ENCODE assay signal across 1 cellular context in genomic region chr20:63216041-63216848, GRCh38.
TF ChIP-seq lines count a peak whose summit lies in the region.

Gene YTHDF1, minus strand, starts transcription at chr20:63216131. Its CDS starts 239 bp downstream, at chr20:63215892.

TF ChIP-seq in HepG2, 621 proteins besides CTCF, POLR2A, EP300 and RAD21 (continued from another document and continues in another):
- TF ChIP-seq ZNF558 (CRISPR knock-in tag; IDR thresholded peaks at IDR 0.05; ENCODE audit: borderline replicate concordance): peak; percentile 50; the same call in 1 of the 2 replicates
- TF ChIP-seq ZNF460 (CRISPR knock-in tag; IDR thresholded peaks at IDR 0.05; ENCODE audit: borderline replicate concordance): no peak
- TF ChIP-seq MXD4 (CRISPR knock-in tag; IDR thresholded peaks at IDR 0.05): peak; percentile 95
- TF ChIP-seq GATAD2A (CRISPR knock-in tag; IDR thresholded peaks at IDR 0.05): peak; percentile 35; the same call in 1 of the 2 replicates
- no peak for TF ChIP-seq ZNF33A (CRISPR knock-in tag; IDR thresholded peaks at IDR 0.05; ENCODE audit: borderline replicate concordance)
- no peak for TF ChIP-seq HNRNPH1 (optimal IDR thresholded peaks at IDR 0.05; ENCODE audit: low read depth, low read length)
- peak; percentile 31; the same call in 1 of the 2 replicates for TF ChIP-seq MLLT10 (CRISPR knock-in tag; IDR thresholded peaks at IDR 0.05)
- TF ChIP-seq MZF1 (CRISPR knock-in tag; IDR thresholded peaks at IDR 0.05; ENCODE audit: borderline replicate concordance): no peak
- TF ChIP-seq SKIL (CRISPR knock-in tag; IDR thresholded peaks at IDR 0.05; ENCODE audit: borderline replicate concordance): peak; percentile 71; the same call in 1 of the 2 replicates
- TF ChIP-seq BCL3 (CRISPR knock-in tag; IDR thresholded peaks at IDR 0.05): peak; percentile 97
- peak; percentile 53 for TF ChIP-seq TEAD3 (CRISPR knock-in tag; optimal IDR thresholded peaks at IDR 0.05; ENCODE audit: borderline replicate concordance)
- TF ChIP-seq TOPORS (CRISPR knock-in tag; IDR thresholded peaks at IDR 0.05): peak; percentile 63; the same call in 1 of the 2 replicates
- TF ChIP-seq HINFP (CRISPR knock-in tag; IDR thresholded peaks at IDR 0.05; ENCODE audit: low read depth): peak; percentile 95
- TF ChIP-seq TAF1 (CRISPR knock-in tag; IDR thresholded peaks at IDR 0.05): peak; percentile 83
- TF ChIP-seq ZFP91 (CRISPR knock-in tag; IDR thresholded peaks at IDR 0.05; ENCODE audit: borderline replicate concordance): peak; percentile 94
- peak; percentile 77; the same call in 1 of the 2 replicates for TF ChIP-seq GFI1 (CRISPR knock-in tag; IDR thresholded peaks at IDR 0.05; ENCODE audit: borderline replicate concordance)
- no peak for TF ChIP-seq SRSF4 (IDR thresholded peaks at IDR 0.05; ENCODE audit: low read depth, low read length, poor library complexity, severe bottlenecking)
- TF ChIP-seq FOSL1 (CRISPR knock-in tag; IDR thresholded peaks at IDR 0.05; ENCODE audit: borderline replicate concordance): peak; percentile 53; the same call in 1 of the 2 replicates
- peak; percentile 72 for TF ChIP-seq ZEB1 (IDR thresholded peaks at IDR 0.05; ENCODE audit: insufficient replicate concordance, low read depth)
- TF ChIP-seq GABPA (IDR thresholded peaks at IDR 0.05; ENCODE audit: low read depth, low read length): no peak
- TF ChIP-seq GABPA (CRISPR knock-in tag; IDR thresholded peaks at IDR 0.05; ENCODE audit: low read depth): no peak
- peak; percentile 86 for TF ChIP-seq ISX (CRISPR knock-in tag; conservative IDR thresholded peaks at IDR 0.05)
- TF ChIP-seq ZFP90 (CRISPR knock-in tag; IDR thresholded peaks at IDR 0.05; ENCODE audit: borderline replicate concordance): peak; percentile 80; the same call in 1 of the 2 replicates
- peak; percentile 95 for TF ChIP-seq ZNF414 (CRISPR knock-in tag; IDR thresholded peaks at IDR 0.05)
- peak; percentile 88 for TF ChIP-seq ZBTB7B (CRISPR knock-in tag; IDR thresholded peaks at IDR 0.05)
- TF ChIP-seq KDM1A (CRISPR knock-in tag; IDR thresholded peaks at IDR 0.05): no peak
- TF ChIP-seq KLF6 (CRISPR knock-in tag; IDR thresholded peaks at IDR 0.05): peak; percentile 89; the same call in 1 of the 2 replicates
- TF ChIP-seq ZMAT3 (CRISPR knock-in tag; conservative IDR thresholded peaks at IDR 0.05): peak; percentile 98
- TF ChIP-seq BCLAF1 (IDR thresholded peaks at IDR 0.05): no peak
- peak; percentile 95 for TF ChIP-seq BORCS8-MEF2B (CRISPR knock-in tag; IDR thresholded peaks at IDR 0.05)
- peak; percentile 91; the same call in 1 of the 2 replicates for TF ChIP-seq ZNF83 (CRISPR knock-in tag; IDR thresholded peaks at IDR 0.05; ENCODE audit: borderline replicate concordance)
- TF ChIP-seq ZHX2 (IDR thresholded peaks at IDR 0.05; ENCODE audit: low read depth): peak; percentile 79; the same call in 1 of the 2 replicates
- peak; percentile 93 for TF ChIP-seq ZHX2 (CRISPR knock-in tag; IDR thresholded peaks at IDR 0.05; ENCODE audit: borderline replicate concordance)
- TF ChIP-seq KLF13 (CRISPR knock-in tag; IDR thresholded peaks at IDR 0.05): peak; percentile 89; the same call in 1 of the 2 replicates
- peak; percentile 52; the same call in 1 of the 2 replicates for TF ChIP-seq POGZ (CRISPR knock-in tag; IDR thresholded peaks at IDR 0.05)
- TF ChIP-seq SIX4 (CRISPR knock-in tag; IDR thresholded peaks at IDR 0.05): peak; percentile 55
- TF ChIP-seq REL (CRISPR knock-in tag; conservative IDR thresholded peaks at IDR 0.05): peak; percentile 72; the same call in 1 of the 2 replicates
- TF ChIP-seq ZNF746 (CRISPR knock-in tag; IDR thresholded peaks at IDR 0.05): peak; percentile 87
- TF ChIP-seq HMG20A (CRISPR knock-in tag; IDR thresholded peaks at IDR 0.05; ENCODE audit: borderline replicate concordance): peak; percentile 10; the same call in 1 of the 2 replicates
- no peak for TF ChIP-seq SMC3 (IDR thresholded peaks at IDR 0.05; ENCODE audit: low read length)
- peak; percentile 82; the same call in 1 of the 2 replicates for TF ChIP-seq SALL2 (CRISPR knock-in tag; IDR thresholded peaks at IDR 0.05)
- no peak for TF ChIP-seq ZUFSP (CRISPR knock-in tag; IDR thresholded peaks at IDR 0.05; ENCODE audit: borderline replicate concordance)
- peak; percentile 90 for TF ChIP-seq ZBTB3 (CRISPR knock-in tag; IDR thresholded peaks at IDR 0.05; ENCODE audit: borderline replicate concordance, low read depth)
- no peak for TF ChIP-seq RFX1 (IDR thresholded peaks at IDR 0.05)
- TF ChIP-seq ZSCAN12 (CRISPR knock-in tag; IDR thresholded peaks at IDR 0.05): 0 out of 2 replicates have a peak, but pooled peaks have one; percentile 84
- peak; percentile 52; the same call in 1 of the 2 replicates for TF ChIP-seq SATB2 (CRISPR knock-in tag; IDR thresholded peaks at IDR 0.05)
- no peak for TF ChIP-seq DNMT3B (CRISPR knock-in tag; conservative IDR thresholded peaks at IDR 0.05)
- peak; percentile 74; the same call in 1 of the 2 replicates for TF ChIP-seq KMT2B (CRISPR knock-in tag; IDR thresholded peaks at IDR 0.05)
- peak; percentile 60; the same call in 1 of the 2 replicates for TF ChIP-seq NCOA2 (CRISPR knock-in tag; IDR thresholded peaks at IDR 0.05)
- no peak for TF ChIP-seq ZNF569 (CRISPR knock-in tag; IDR thresholded peaks at IDR 0.05; ENCODE audit: borderline replicate concordance)
- TF ChIP-seq ZNF17 (CRISPR knock-in tag; IDR thresholded peaks at IDR 0.05): no peak
